Comparison of ENCODE assay signal across 21 cellular contexts in the genomic region with DNA sequence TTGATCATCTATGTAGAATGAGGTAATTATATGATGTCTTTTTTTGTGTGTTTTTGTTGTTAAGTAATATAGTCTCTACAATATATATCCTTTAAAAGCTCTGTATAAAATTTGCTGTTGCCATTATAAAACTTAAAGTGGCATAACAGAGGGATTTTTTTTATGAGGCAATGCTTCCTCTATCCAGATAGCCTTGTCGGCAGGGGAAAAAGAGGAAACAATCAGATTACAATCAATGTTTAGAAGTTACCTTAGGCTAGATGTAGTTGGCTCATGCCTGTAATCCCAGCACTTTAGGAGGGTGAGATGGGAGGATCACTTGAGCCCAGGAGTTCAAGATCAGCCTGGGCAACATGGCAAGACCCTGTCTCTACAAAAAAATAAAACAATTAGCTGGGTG.
"Had no signal": no experiment of that assay in that cellular context is flagged by ENCODE, and none has a peak within 500 bp of the region (broad histone marks: within the 10 kb centered on the region; RNA-seq: fewer than 3 reads in every experiment).

No MANE protein-coding gene starts in this region.

- H3K27ac ChIP-seq: coronary artery, dorsolateral prefrontal cortex, heart right ventricle, spleen, thoracic aorta, transverse colon had no signal

- H3K9me3 ChIP-seq: heart right ventricle, spleen, thoracic aorta, transverse colon had no signal

- H3K27me3 ChIP-seq: spleen, transverse colon had no signal

- DNase-seq: dorsolateral prefrontal cortex; effector CD8-positive, alpha-beta T cell; heart right ventricle; hypothalamus; kidney glomerular epithelial cell; mammary epithelial cell; naive thymus-derived CD8-positive, alpha-beta T cell; posterior cingulate gyrus; spleen; stimulated activated CD4-positive, alpha-beta T cell treated with anti-CD3 and anti-CD28 coated beads, Interleukin-2, amount 100 ng/mL, for 24 hours; stimulated activated CD4-positive, alpha-beta T cell treated with anti-CD3 and anti-CD28 coated beads, Interleukin-4, amount 100 ng/mL, for 4 hours; stimulated activated naive B cell treated with anti-CD40 and anti-IgM and Interleukin-4, amounts not matched to agents 10 μg/mL and 1 μg/mL and 100 μg/mL, for 72 hours; stimulated activated naive CD8-positive, alpha-beta T cell treated with anti-CD3 and anti-CD28 coated beads, Interleukin-15, amount 100 ng/mL, for 72 hours; transverse colon had no signal

- H3K36me3 ChIP-seq: heart right ventricle, spleen, thoracic aorta, transverse colon had no signal

- ATAC-seq: esophagus mucosa; heart right ventricle; left lobe of liver; naive thymus-derived CD8-positive, alpha-beta T cell; sciatic nerve; stimulated activated naive B cell treated with anti-CD40 and anti-IgM and Interleukin-4, amounts not matched to agents 10 μg/mL and 1 μg/mL and 100 μg/mL, for 72 hours; stimulated activated naive CD8-positive, alpha-beta T cell treated with anti-CD3 and anti-CD28 coated beads, Interleukin-15, amount 100 ng/mL, for 72 hours had no signal

- H3K4me1 ChIP-seq: transverse colon had no signal

- FAIRE-seq: frontal cortex, islet of Langerhans had no signal

- H3K4me3 ChIP-seq: coronary artery, dorsolateral prefrontal cortex, heart right ventricle, spleen, thoracic aorta, transverse colon had no signal
